Comparison of ENCODE assay signal across 18 cellular contexts in genomic region chr3:179971280-179971679, GRCh38.
DNase-seq lines count a peak whose midpoint lies in the region; ATAC-seq, FAIRE-seq and TF ChIP-seq lines count a peak whose summit lies in the region.
"Had no signal": no experiment of that assay in that cellular context is flagged by ENCODE, and none has a peak within 500 bp of the region (broad histone marks: within the 10 kb centered on the region; RNA-seq: fewer than 3 reads in every experiment).

No MANE protein-coding gene starts in this region.

- CTCF ChIA-PET in OCI-LY7 (lab: Charles Lee; ENCODE audit: unreplicated experiment), result no interaction called here

- H3F3A ChIP-seq in Loucy (ENCODE audit: low read depth), result no peaks in the 10 kb centered on the region

- intact Hi-C loops in OCI-LY7 (cut with micrococcal nuclease; ENCODE audit: unreplicated experiment), result no loop called here

- ATAC-seq in DND-41 (ENCODE audit: insufficient read depth, low read depth) (no peak), GM21390 (IDR thresholded peaks at IDR 0.05; ENCODE audit: unreplicated experiment) (no peak), GM19023 (IDR thresholded peaks at IDR 0.05; ENCODE audit: unreplicated experiment) (no peak)
- ATAC-seq: activated T-cell treated with anti-CD3 and anti-CD28 coated beads, Interleukin-2, amount 50 U/mL, for 4 hours; lower lobe of right lung; naive thymus-derived CD4-positive, alpha-beta T cell had no signal

- no TSS peak for BruUV-seq in OCI-LY7 (replicated peaks; lab: Mats Ljungman, UMichigan)

- H3K27ac Mint-ChIP-seq in glutamatergic neuron (ENCODE audit: unreplicated experiment), result peak overlapping the region; percentile 66
- H3K27ac Mint-ChIP-seq: activated CD4-positive, alpha-beta T cell treated with anti-CD3 and anti-CD28 coated beads, Interleukin-2, amount 10 ng/mL, durations not matched to agents 7 days and 5 days; activated naive CD8-positive, alpha-beta T cell; B cell; naive thymus-derived CD4-positive, alpha-beta T cell had no signal

- H3K4me2 ChIP-seq in DND-41 (ENCODE audit: insufficient read depth, low read length) (peak overlapping the region; percentile 60), Loucy (ENCODE audit: low read depth, low read length, poor library complexity, severe bottlenecking) (peak overlapping the region; percentile 85), OCI-LY7 (ENCODE audit: low read length) (no peak overlapping the region)

- H3K4me1 ChIP-seq in DND-41 (ENCODE audit: insufficient read depth, low read length) (peaks cover 91% of the 10 kb centered on the region), Loucy (ENCODE audit: insufficient read depth, low read length, poor library complexity, severe bottlenecking) (peaks cover 85% of the 10 kb centered on the region), OCI-LY7 (ENCODE audit: insufficient read depth, low read length, poor library complexity, severe bottlenecking) (peaks cover 5% of the 10 kb centered on the region)
- H3K4me1 ChIP-seq: lower lobe of right lung had no signal

- peaks cover 50% of the 10 kb centered on the region for H3K4me1 Mint-ChIP-seq in glutamatergic neuron (ENCODE audit: low read depth, unreplicated experiment)
- H3K4me1 Mint-ChIP-seq: B cell had no signal

- peak overlapping the region; percentile 84 for H3K27ac ChIP-seq in DND-41 (ENCODE audit: low read length)
- H3K27ac ChIP-seq in OCI-LY7 (ENCODE audit: low read depth, low read length, poor library complexity, severe bottlenecking), result no peak overlapping the region
- H3K27ac ChIP-seq: lower lobe of right lung, SK-N-MC had no signal

- no peak overlapping the region for H2AFZ ChIP-seq in DND-41 (ENCODE audit: low read depth, low read length)
- H2AFZ ChIP-seq in Loucy (ENCODE audit: low read length), result no peak overlapping the region
- 0 out of 2 replicates have a peak overlapping the region, but pooled peaks have one; percentile 30 for H2AFZ ChIP-seq in OCI-LY7 (ENCODE audit: low read length)

- no peaks in the 10 kb centered on the region for H3K9me2 ChIP-seq in Loucy (replicated peaks; ENCODE audit: low read depth, low read length)
- no peaks in the 10 kb centered on the region for H3K9me2 ChIP-seq in OCI-LY7 (ENCODE audit: insufficient read depth, low read length)

- peaks cover 100% of the 10 kb centered on the region for H3K79me2 ChIP-seq in DND-41 (ENCODE audit: insufficient read depth, low read length)
- peaks cover 51% of the 10 kb centered on the region for H3K79me2 ChIP-seq in Loucy (ENCODE audit: insufficient read depth, low read length)
- H3K79me2 ChIP-seq in OCI-LY7 (ENCODE audit: insufficient read depth, low read depth, low read length), result no peaks in the 10 kb centered on the region

- no peaks in the 10 kb centered on the region for H4K20me1 ChIP-seq in DND-41 (ENCODE audit: insufficient read depth, low read length)
- no peaks in the 10 kb centered on the region for H4K20me1 ChIP-seq in Loucy (ENCODE audit: insufficient read depth, low read length, poor library complexity, severe bottlenecking)
- no peaks in the 10 kb centered on the region for H4K20me1 ChIP-seq in OCI-LY7 (ENCODE audit: insufficient read depth, low read length)

- POLR2A ChIA-PET in OCI-LY7 (lab: Charles Lee), result interaction anchor here (0.6 kb wide), 1 partner anchor 20 kb away, joined by 3 read pairs; no protein-coding TSS in a partner anchor

- no peaks in the 10 kb centered on the region for H3K9me3 Mint-ChIP-seq in glutamatergic neuron (ENCODE audit: unreplicated experiment)
- H3K9me3 Mint-ChIP-seq: activated T-cell treated with anti-CD3 and anti-CD28 coated beads, Interleukin-2, amount 50 U/mL, for 4 hours had no signal

- H3K4me3 ChIP-seq in DND-41 (ENCODE audit: low read depth in 1 of 2, low read length in 2 of 2) (peak overlapping the region in 1 of 2 experiments; percentile 66; a peak in 3 of 4 replicates), Loucy (ENCODE audit: low read length, poor library complexity, severe bottlenecking) (peak overlapping the region; percentile 80), OCI-LY7 (ENCODE audit: low read depth, low read length, poor library complexity, severe bottlenecking) (no peak overlapping the region)
- H3K4me3 ChIP-seq: lower lobe of right lung, SK-N-MC had no signal

- H3K36me3 ChIP-seq in DND-41 (ENCODE audit: insufficient read depth, low read length), result peaks cover 38% of the 10 kb centered on the region
- no peaks in the 10 kb centered on the region for H3K36me3 ChIP-seq in Loucy (ENCODE audit: insufficient read depth, low read length)
- no peaks in the 10 kb centered on the region for H3K36me3 ChIP-seq in OCI-LY7 (ENCODE audit: insufficient read depth, low read length)
- H3K36me3 ChIP-seq: lower lobe of right lung had no signal

- no peaks in the 10 kb centered on the region for H3K36me3 Mint-ChIP-seq in glutamatergic neuron (ENCODE audit: unreplicated experiment)
- H3K36me3 Mint-ChIP-seq: activated naive CD8-positive, alpha-beta T cell; naive thymus-derived CD4-positive, alpha-beta T cell had no signal

- no peak for FAIRE-seq in urothelium cell line (lab: Jason Lieb, UNC)

- no peaks in the 10 kb centered on the region for H3K27me3 ChIP-seq in DND-41 (ENCODE audit: insufficient read depth, low read length, poor library complexity)
- H3K27me3 ChIP-seq in Loucy (ENCODE audit: insufficient read depth, low read length, poor library complexity, severe bottlenecking), result no peaks in the 10 kb centered on the region

- H3K27me3 Mint-ChIP-seq in glutamatergic neuron (ENCODE audit: unreplicated experiment), result no peaks in the 10 kb centered on the region
- H3K27me3 Mint-ChIP-seq: activated naive CD8-positive, alpha-beta T cell had no signal

- no peak overlapping the region for H3K4me3 Mint-ChIP-seq in glutamatergic neuron (ENCODE audit: unreplicated experiment)
- H3K4me3 Mint-ChIP-seq: activated CD4-positive, alpha-beta T cell treated with anti-CD3 and anti-CD28 coated beads, Interleukin-2, amount 10 ng/mL, durations not matched to agents 7 days and 5 days; activated naive CD8-positive, alpha-beta T cell; activated T-cell treated with anti-CD3 and anti-CD28 coated beads, Interleukin-2, amount 50 U/mL, for 4 hours; B cell; naive thymus-derived CD4-positive, alpha-beta T cell had no signal

- H3K9ac ChIP-seq in DND-41 (ENCODE audit: low read depth, low read length), result peak overlapping the region; percentile 69
- H3K9ac ChIP-seq in Loucy (ENCODE audit: low read depth, low read length, poor library complexity, severe bottlenecking), result peak overlapping the region; percentile 90

- TF ChIP-seq CTCF in DND-41 (IDR thresholded peaks at IDR 0.05; ENCODE audit: borderline replicate concordance, extremely low read depth, low read length, poor library complexity, severe bottlenecking), result no peak
- TF ChIP-seq CTCF in Loucy (conservative IDR thresholded peaks at IDR 0.05; ENCODE audit: low read length), result no peak
- no peak for TF ChIP-seq CTCF in OCI-LY7 (conservative IDR thresholded peaks at IDR 0.05; ENCODE audit: low read length)
- TF ChIP-seq CTCF in glutamatergic neuron (IDR thresholded peaks at IDR 0.05; ENCODE audit: partially characterized antibody, unreplicated experiment), result no peak

- H3K9me3 ChIP-seq in DND-41 (ENCODE audit: insufficient read depth, low read length, severe bottlenecking) (no peaks in the 10 kb centered on the region), Loucy (ENCODE audit: insufficient read depth, low read depth, low read length) (no peaks in the 10 kb centered on the region), OCI-LY7 (ENCODE audit: low read length) (no peaks in the 10 kb centered on the region)
- H3K9me3 ChIP-seq: lower lobe of right lung had no signal

- DNase-seq in DND-41 (no peak), OCI-LY7 (ENCODE audit: low spot score) (no peak), glutamatergic neuron (no peak), urothelium cell line (ENCODE audit: low spot score) (no peak)
- DNase-seq: activated CD4-positive, alpha-beta T cell treated with anti-CD3 and anti-CD28 coated beads, Interleukin-2, amount 10 ng/mL, durations not matched to agents 7 days and 5 days; activated T-cell treated with anti-CD3 and anti-CD28 coated beads, Interleukin-2, amount 50 U/mL, for 4 hours; effector memory CD4-positive, alpha-beta T cell; IMR-90; lower lobe of right lung; naive thymus-derived CD4-positive, alpha-beta T cell; NCI-H187; stimulated activated CD4-positive, alpha-beta T cell treated with anti-CD3 and anti-CD28 coated beads, Interleukin-15, amount 100 ng/mL, for 24 hours had no signal
